8 cellular contexts compared by ENCODE assay signal in the genomic region with DNA sequence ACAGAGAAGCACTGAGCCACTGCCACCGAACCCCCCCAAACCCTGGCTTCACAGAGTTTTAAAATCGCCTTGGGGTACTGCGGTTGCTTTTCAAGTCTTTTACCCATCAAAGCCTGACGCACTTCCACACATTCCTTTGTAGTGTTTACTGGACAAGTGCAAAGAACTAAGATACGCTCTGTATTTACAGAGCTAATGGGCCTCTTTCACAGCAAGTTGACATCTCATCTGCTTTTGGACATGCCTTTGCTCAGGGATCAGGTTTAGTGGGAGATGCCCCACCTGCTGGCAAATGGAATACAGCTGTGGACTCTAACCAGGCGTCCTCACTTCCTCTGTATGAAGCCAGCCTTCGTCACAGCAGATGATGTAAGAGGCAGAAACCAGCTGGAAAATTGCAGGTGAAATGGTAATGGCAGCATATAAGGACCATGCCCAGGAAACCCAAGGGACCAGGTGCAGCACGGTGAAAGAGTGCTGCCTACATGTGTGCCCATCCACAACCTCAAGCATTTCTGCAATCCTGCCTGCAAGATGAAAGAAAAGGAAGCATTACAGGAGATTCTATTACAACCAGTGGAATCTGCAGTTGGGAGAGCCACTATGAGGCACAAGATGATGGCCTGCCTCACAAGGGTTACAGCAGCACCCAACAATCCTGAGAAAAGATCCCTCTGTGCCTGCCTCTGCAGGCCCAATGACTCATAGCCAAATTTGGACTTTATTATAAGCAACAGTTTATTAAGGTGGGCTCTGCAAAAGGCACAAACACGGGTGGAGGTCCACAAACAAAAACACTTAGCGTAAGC. TPM values are rescaled to one million over a fixed set of nuclear protein-coding genes. Genes with fewer than 3 reads are reported as not detected.
DNase-seq lines count a peak whose midpoint lies in the region; ATAC-seq and TF ChIP-seq lines count a peak whose summit lies in the region.

No MANE protein-coding gene starts in this region.

- 29 to 32% methylated on average over 8 to 10 of the region's 10 CpGs for WGBS in esophagus squamous epithelium, 2 donors
- WGBS in sigmoid colon, 2 donors = 45 to 49% methylated on average over 10 of the region's 10 CpGs

- no peaks in the 10 kb centered on the region for H3K9me3 ChIP-seq in esophagus squamous epithelium
- no peaks in the 10 kb centered on the region for H3K9me3 ChIP-seq in sigmoid colon

- H3K4me1 ChIP-seq in esophagus squamous epithelium (peaks cover 79 to 100% (median 92%) of the 10 kb centered on the region in 3 donors), sigmoid colon (peaks cover 0 to 99% (median 98%) of the 10 kb centered on the region in 4 donors)

- intact Hi-C loops in activated CD4-positive, alpha-beta T cell treated with anti-CD3 and anti-CD28 coated beads, Interleukin-2, amount 10 ng/mL, durations not matched to agents 24 days and 14 days (cut with micrococcal nuclease) = no loop called here
- intact Hi-C loops in esophagus squamous epithelium (cut with DNase I) = no loop called here
- intact Hi-C loops in sigmoid colon (cut with DNase I) = loop anchor here (2.0 to 5.0 kb wide), 2 partner anchors 17 to 35 kb away; partner anchors contain the start of gene BRD4

- peaks cover 0 to 13% (median 0%) of the 10 kb centered on the region in 3 donors for H3K36me3 ChIP-seq in esophagus squamous epithelium
- no peaks in the 10 kb centered on the region for H3K36me3 ChIP-seq in sigmoid colon

- H3K27ac Mint-ChIP-seq in activated CD4-positive, alpha-beta T cell treated with anti-CD3 and anti-CD28 coated beads, Interleukin-2, amount 10 ng/mL, durations not matched to agents 24 days and 14 days = peak overlapping the region; percentile 79

- H3K4me3 Mint-ChIP-seq in activated CD4-positive, alpha-beta T cell treated with anti-CD3 and anti-CD28 coated beads, Interleukin-2, amount 10 ng/mL, durations not matched to agents 24 days and 14 days = peak overlapping the region; percentile 62

- TF ChIP-seq CTCF in esophagus squamous epithelium (IDR thresholded peaks at IDR 0.05) = peak in 1 of 6 experiments; percentile 29
- TF ChIP-seq CTCF in sigmoid colon (IDR thresholded peaks at IDR 0.05) = no peak

- in situ Hi-C loops in SK-MEL-5 (cut with HindIII; ENCODE audit: low pct_unique_long_range_greater_than_20kb, low sequenced_read_pairs) = no loop called here

- H3K27me3 ChIP-seq in esophagus squamous epithelium (no peaks in the 10 kb centered on the region), sigmoid colon (no peaks in the 10 kb centered on the region)

- peak overlapping the region; percentile 43 to 71 (median 58) for H3K27ac ChIP-seq in esophagus squamous epithelium
- H3K27ac ChIP-seq in sigmoid colon = peak overlapping the region; percentile 62 to 84 (median 74)

- TF ChIP-seq EP300 in sigmoid colon (IDR thresholded peaks at IDR 0.05) = peak in 1 of 4 donors; percentile 39

- H3K4me1 Mint-ChIP-seq in activated CD4-positive, alpha-beta T cell treated with anti-CD3 and anti-CD28 coated beads, Interleukin-2, amount 10 ng/mL, durations not matched to agents 24 days and 14 days = peaks cover 78% of the 10 kb centered on the region

- no peak overlapping the region for H3K4me3 ChIP-seq in esophagus squamous epithelium
- H3K4me3 ChIP-seq in sigmoid colon = peak overlapping the region in 2 of 4 donors; percentile 1 to 13

- TF ChIP-seq POLR2A in esophagus squamous epithelium (IDR thresholded peaks at IDR 0.05) (no peak), sigmoid colon (IDR thresholded peaks at IDR 0.05) (no peak)

- peak; percentile 69 for DNase-seq in activated CD4-positive, alpha-beta T cell treated with anti-CD3 and anti-CD28 coated beads, Interleukin-2, amount 10 ng/mL, durations not matched to agents 24 days and 14 days
- DNase-seq in activated CD4-positive, alpha-beta T cell treated with anti-CD3 and anti-CD28 coated beads, Interleukin-2, amount 50 U/mL, for 4 hours = no peak
- DNase-seq in SK-MEL-5 (ENCODE audit: low read depth, low spot score) (peak; percentile 54), esophagus squamous epithelium (lab: John Stamatoyannopoulos, UW) (no peak), sigmoid colon (no peak), inferior parietal cortex (ENCODE audit: extremely low spot score) (no peak)

- no peaks in the 10 kb centered on the region for H3K9me3 Mint-ChIP-seq in activated CD4-positive, alpha-beta T cell treated with anti-CD3 and anti-CD28 coated beads, Interleukin-2, amount 10 ng/mL, durations not matched to agents 24 days and 14 days

- peaks cover 15% of the 10 kb centered on the region for H3K36me3 Mint-ChIP-seq in activated CD4-positive, alpha-beta T cell treated with anti-CD3 and anti-CD28 coated beads, Interleukin-2, amount 10 ng/mL, durations not matched to agents 24 days and 14 days (ENCODE audit: low read depth)

- no peak for ATAC-seq in HG02840 (IDR thresholded peaks at IDR 0.05; ENCODE audit: low FRiP score, unreplicated experiment)
- ATAC-seq in GM19467 (IDR thresholded peaks at IDR 0.05; ENCODE audit: unreplicated experiment) = no peak

- H3K27me3 Mint-ChIP-seq in activated CD4-positive, alpha-beta T cell treated with anti-CD3 and anti-CD28 coated beads, Interleukin-2, amount 10 ng/mL, durations not matched to agents 24 days and 14 days = no peaks in the 10 kb centered on the region

RNA-seq across cellular contexts. Expression of gene BRD4, which starts 34.7 kb away (rescaled TPM):
- 109 TPM in 2 replicates for total RNA-seq in activated CD4-positive, alpha-beta T cell treated with anti-CD3 and anti-CD28 coated beads, Interleukin-2, amount 10 ng/mL, durations not matched to agents 24 days and 14 days
- total RNA-seq in SK-MEL-5 (2014; rRNA removed; shearing (Covaris generic)) = 16.2 and 22.6 TPM in 2 replicates
- polyA plus RNA-seq in SK-MEL-5 (2015; cell fraction: cytosol; rRNA removed) = 34.0 and 53.8 TPM in 2 replicates
- 30.9 TPM in 2 replicates for polyA plus RNA-seq in SK-MEL-5 (2015; cell fraction: nucleus; rRNA removed)
- total RNA-seq in esophagus squamous epithelium = 10 to 100 TPM in 3 of 4 donors, 1 to 10 TPM in 1; 7.7 to 38.2 (median 31.3) TPM
- 10 to 100 TPM; 15.0 to 43.8 (median 21.4) TPM for total RNA-seq in sigmoid colon
- 10 to 100 TPM in 2 of 3 donors, 1 to 10 TPM in 1; 9.0 to 42.1 (median 13.6) TPM for polyA plus RNA-seq in sigmoid colon

Comparison
In these comparisons a context has a peak if more than half of its experiments do, and no peak if none do; other contexts are left out.
1. DNase-seq: peak in activated CD4-positive, alpha-beta T cell treated with anti-CD3 and anti-CD28 coated beads, Interleukin-2, amount 10 ng/mL, durations not matched to agents 24 days and 14 days (single experiment) and SK-MEL-5 (single experiment); none in activated CD4-positive, alpha-beta T cell treated with anti-CD3 and anti-CD28 coated beads, Interleukin-2, amount 50 U/mL, for 4 hours (0 of 2), esophagus squamous epithelium (single experiment), sigmoid colon (single experiment) and inferior parietal cortex (single experiment).